ENCODE assay signal across 9 cellular contexts in the genomic region with DNA sequence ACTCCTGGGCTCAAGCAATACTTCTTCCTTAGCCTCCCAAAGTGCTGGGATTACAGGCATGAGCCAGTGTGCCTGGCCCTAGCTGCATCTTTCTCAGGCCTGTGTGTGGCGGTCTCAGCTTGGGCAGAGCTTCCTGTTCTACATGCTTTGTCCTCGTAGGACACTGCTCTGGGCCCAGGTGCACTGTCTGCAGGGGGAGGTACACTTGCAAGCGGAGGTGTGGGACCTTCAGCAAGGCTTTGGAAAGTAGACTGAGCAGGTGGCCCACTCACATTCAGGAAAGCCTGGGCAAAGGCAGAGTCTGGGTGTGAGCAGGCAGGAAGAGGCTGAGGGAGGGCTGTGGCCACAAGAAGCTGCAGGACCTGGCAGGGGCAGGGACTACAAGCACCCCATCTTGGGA. TPM values are rescaled to one million over a fixed set of nuclear protein-coding genes. Genes with fewer than 3 reads are reported as not detected.
DNase-seq lines count a peak whose midpoint lies in the region; ATAC-seq and TF ChIP-seq lines count a peak whose summit lies in the region.
"Had no signal": no experiment of that assay in that cellular context is flagged by ENCODE, and none has a peak within 500 bp of the region (broad histone marks: within the 10 kb centered on the region; RNA-seq: fewer than 3 reads in every experiment).

No MANE protein-coding gene starts in this region.

- H3K9me3 ChIP-seq in adipocyte (ENCODE audit: control insufficient read depth, low read length), result no peaks in the 10 kb centered on the region
- no peaks in the 10 kb centered on the region for H3K9me3 ChIP-seq in tibial artery
- H3K9me3 ChIP-seq in BE2C, result no peaks in the 10 kb centered on the region

- no peaks in the 10 kb centered on the region for H3K27me3 Mint-ChIP-seq in activated T-cell treated with anti-CD3 and anti-CD28 coated beads, Interleukin-2, amount 50 U/mL, for 24 hours

- H3K27ac Mint-ChIP-seq in activated T-cell treated with anti-CD3 and anti-CD28 coated beads, Interleukin-2, amount 50 U/mL, for 24 hours, result peak overlapping the region; percentile 62

- H4K5ac ChIP-seq in mesendoderm (ENCODE audit: low read length), result no peak overlapping the region

- H3K36me3 Mint-ChIP-seq in activated T-cell treated with anti-CD3 and anti-CD28 coated beads, Interleukin-2, amount 50 U/mL, for 24 hours (ENCODE audit: low read depth), result peaks cover 34% of the 10 kb centered on the region

- no peaks in the 10 kb centered on the region for H3K36me3 ChIP-seq in adipocyte (ENCODE audit: control insufficient read depth, insufficient read depth, low read length, severe bottlenecking)
- no peaks in the 10 kb centered on the region for H3K36me3 ChIP-seq in mesendoderm (ENCODE audit: control insufficient read depth, insufficient read depth, low read length)
- H3K36me3 ChIP-seq in tibial artery, result no peaks in the 10 kb centered on the region
- peaks cover 6% of the 10 kb centered on the region for H3K36me3 ChIP-seq in BE2C

- H3K18ac ChIP-seq in mesendoderm (ENCODE audit: low read length), result no peak overlapping the region

- H3K23ac ChIP-seq in mesendoderm (ENCODE audit: low read length), result no peak overlapping the region

- H3K79me1 ChIP-seq in mesendoderm (ENCODE audit: low read length), result peaks cover 2% of the 10 kb centered on the region

- peak overlapping the region; percentile 26 for H3K56ac ChIP-seq in mesendoderm (ENCODE audit: low read length)

- H3K4me1 ChIP-seq in adipocyte (ENCODE audit: control insufficient read depth, insufficient read depth, low read length) (peaks cover 37% of the 10 kb centered on the region), mesendoderm (ENCODE audit: control insufficient read depth, low read depth, low read length) (peaks cover 6% of the 10 kb centered on the region), tibial artery (peaks cover 10 to 70% (median 56%) of the 10 kb centered on the region in 4 donors), BE2C (peaks cover 13% of the 10 kb centered on the region)

- DNase-seq in activated T-cell treated with anti-CD3 and anti-CD28 coated beads, Interleukin-2, amount 50 U/mL, for 24 hours, result no peak
- no peak for DNase-seq in activated T-cell treated with anti-CD3 and anti-CD28 coated beads for 4 hours
- DNase-seq in adipocyte (ENCODE audit: low read depth), result no peak
- no peak for DNase-seq in mesendoderm
- DNase-seq in tibial artery, result no peak
- no peak for DNase-seq in BE2C
- no peak for DNase-seq in mucosa of gallbladder (ENCODE audit: low spot score)
- DNase-seq: NCI-H1417 treated with DMSO at 0.1 percent for 48 hours had no signal

- H3K4me3 ChIP-seq in adipocyte (ENCODE audit: low read length) (no peak overlapping the region), mesendoderm (ENCODE audit: low read length) (no peak overlapping the region), tibial artery (no peak overlapping the region), BE2C (ENCODE audit: low read depth, low read length) (no peak overlapping the region)

- WGBS in mesendoderm (ENCODE audit: extremely low coverage, insufficient coverage, low lambda C conversion rate), result no CpG with 5 or more reads among the region's 3 CpGs

- intact Hi-C loops in tibial artery (cut with DNase I; ENCODE audit: low total_unique reads), result no loop called here

- peak overlapping the region; percentile 58 for H3K9ac ChIP-seq in adipocyte (ENCODE audit: low read length)
- H3K9ac ChIP-seq in mesendoderm (ENCODE audit: low read length), result no peak overlapping the region

- no peak overlapping the region for H3K4me3 Mint-ChIP-seq in activated T-cell treated with anti-CD3 and anti-CD28 coated beads, Interleukin-2, amount 50 U/mL, for 24 hours

- TF ChIP-seq CTCF in tibial artery (IDR thresholded peaks at IDR 0.05) (no peak), BE2C (IDR thresholded peaks at IDR 0.05; ENCODE audit: low read depth, low read length) (no peak)

- no peaks in the 10 kb centered on the region for H3K79me2 ChIP-seq in mesendoderm (ENCODE audit: control insufficient read depth, insufficient read depth, low read length)

- no peaks in the 10 kb centered on the region for H3K9me3 Mint-ChIP-seq in activated T-cell treated with anti-CD3 and anti-CD28 coated beads, Interleukin-2, amount 50 U/mL, for 24 hours

- no peak overlapping the region for H2BK5ac ChIP-seq in mesendoderm (ENCODE audit: low read length)

- H3K4me1 Mint-ChIP-seq in activated T-cell treated with anti-CD3 and anti-CD28 coated beads, Interleukin-2, amount 50 U/mL, for 24 hours (ENCODE audit: low read depth), result peaks cover 70% of the 10 kb centered on the region

- no peak overlapping the region for H2AK5ac ChIP-seq in mesendoderm (ENCODE audit: low read length)

- H2BK15ac ChIP-seq in mesendoderm (replicated peaks; ENCODE audit: low read depth), result no peak overlapping the region

- no peak for ATAC-seq in HG02884 (IDR thresholded peaks at IDR 0.05; ENCODE audit: unreplicated experiment)

- no peak overlapping the region for H3K4me2 ChIP-seq in mesendoderm (ENCODE audit: low read length)

- no peak overlapping the region for H3K4ac ChIP-seq in mesendoderm (ENCODE audit: low read depth, low read length)

- H4K8ac ChIP-seq in mesendoderm (ENCODE audit: low read depth, low read length), result no peak overlapping the region

- peak overlapping the region; percentile 29 for H3K27ac ChIP-seq in mesendoderm (ENCODE audit: low read depth, low read length)
- peak overlapping the region; percentile 83 to 87 for H3K27ac ChIP-seq in tibial artery

- no peak overlapping the region for H2BK120ac ChIP-seq in mesendoderm (ENCODE audit: low read depth, low read length)

- H3K27me3 ChIP-seq in adipocyte (replicated peaks; ENCODE audit: control insufficient read depth, insufficient read depth, low read length) (no peaks in the 10 kb centered on the region), mesendoderm (ENCODE audit: insufficient read depth, low read length, poor library complexity) (no peaks in the 10 kb centered on the region), tibial artery (no peaks in the 10 kb centered on the region), BE2C (no peaks in the 10 kb centered on the region)

RNA-seq across cellular contexts. Expression of gene SUSD2, which starts 33.6 kb away (rescaled TPM):
- polyA plus RNA-seq in mesendoderm (2013, experiment 1 of 2), result 1.8 TPM
- 1.6 TPM for polyA plus RNA-seq in mesendoderm (2013, experiment 2 of 2)
- polyA plus RNA-seq in BE2C (2012; ENCODE audit: insufficient read depth, insufficient read length, low read depth), result 1.6 TPM
- 2.0 TPM for total RNA-seq in mucosa of gallbladder
